ENCODE assay signal across 1 cellular context in the genomic region with DNA sequence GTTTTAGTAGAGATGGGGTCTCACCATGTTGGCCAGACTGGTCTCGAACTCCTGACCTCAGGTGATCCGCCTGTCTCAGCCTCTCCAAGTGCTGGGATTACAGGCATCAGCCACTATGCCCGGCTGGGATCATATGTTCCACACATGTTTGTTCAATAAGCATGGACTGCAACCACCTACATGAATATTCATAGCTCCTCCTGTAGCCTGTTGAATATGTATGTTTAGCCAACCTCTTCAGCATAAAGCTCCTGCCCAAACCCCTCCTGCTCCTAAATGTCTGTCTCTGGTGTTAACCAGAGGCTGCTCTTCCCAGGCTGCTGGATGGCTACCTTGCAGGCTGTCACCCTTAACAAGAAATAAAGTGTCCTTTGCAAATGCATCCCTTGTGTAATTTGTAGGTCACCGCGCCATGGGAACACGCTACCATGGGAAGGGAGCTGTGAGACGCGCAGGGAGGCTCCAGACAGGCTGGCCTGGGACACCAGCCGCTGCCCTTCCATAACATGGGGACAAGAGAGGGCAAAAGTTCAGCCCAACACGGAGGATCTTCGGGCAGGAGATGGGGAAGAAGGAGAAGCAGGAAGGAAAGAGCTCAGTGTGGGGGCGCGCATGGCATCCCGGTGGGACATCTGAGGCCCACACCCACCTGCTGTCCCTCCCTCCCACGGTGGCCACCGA.
TF ChIP-seq lines count a peak whose summit lies in the region.

No MANE protein-coding gene starts in this region.

TF ChIP-seq in HepG2, 621 proteins besides CTCF, POLR2A, EP300 and RAD21:
- peak; percentile 23 for TF ChIP-seq SKI (IDR thresholded peaks at IDR 0.05; ENCODE audit: partially characterized antibody)
TF ChIP-seq in HepG2: peak in this region for 1; not testable (repeated sequence) for 620.
